In genomic region chr4:113052379-113052951, GRCh38 we compare ENCODE assay signal across 8 cellular contexts. TPM values are rescaled to one million over a fixed set of nuclear protein-coding genes. Genes with fewer than 3 reads are reported as not detected.
A peak's percentile ranks its signal among the peaks of the same experiment; 100 is the strongest.
DNase-seq lines count a peak whose midpoint lies in the region; FAIRE-seq and TF ChIP-seq lines count a peak whose summit lies in the region.

No MANE protein-coding gene starts in this region.

- no peak for TF ChIP-seq CTCF in glutamatergic neuron (IDR thresholded peaks at IDR 0.05; ENCODE audit: partially characterized antibody, unreplicated experiment)

- FAIRE-seq in GM18507 (lab: Jason Lieb, UNC) = peak; percentile 51
- FAIRE-seq in H54 (lab: Jason Lieb, UNC) = peak; percentile 94

- peaks cover 41% of the 10 kb centered on the region for H3K4me1 Mint-ChIP-seq in glutamatergic neuron (ENCODE audit: low read depth, unreplicated experiment)

- H3K27me3 Mint-ChIP-seq in glutamatergic neuron (ENCODE audit: unreplicated experiment) = peaks cover 5% of the 10 kb centered on the region

- H3K9me3 Mint-ChIP-seq in glutamatergic neuron (ENCODE audit: unreplicated experiment) = peaks cover 14% of the 10 kb centered on the region

- DNase-seq in GM18507 (ENCODE audit: extremely low spot score, insufficient read length, low read depth) (no peak), H54 (ENCODE audit: insufficient read length, low spot score) (peak; percentile 26), NCI-H187 (lab: John Stamatoyannopoulos, UW) (peak; percentile 2 to 37), glutamatergic neuron (no peak), NCI-H2107 treated with DMSO at 0.1 percent for 48 hours (lab: John Stamatoyannopoulos, UW; ENCODE audit: unreplicated experiment) (no peak), D341Med (ENCODE audit: low spot score) (no peak)
- DNase-seq in stimulated activated naive CD4-positive, alpha-beta T cell treated with Interleukin-2 at 50 U/mL for 16 hours (lab: John Stamatoyannopoulos, UW) = no peak
- no peak for DNase-seq in stimulated activated CD4-positive, alpha-beta T cell treated with anti-CD3 and anti-CD28 coated beads, Interleukin-1b, Interleukin-23, amount 100 ng/mL, for 48 hours

- TF ChIP-seq POLR2A in H54 (IDR thresholded peaks at IDR 0.05; ENCODE audit: low read depth, low read length) = no peak

- H3K36me3 Mint-ChIP-seq in glutamatergic neuron (ENCODE audit: unreplicated experiment) = no peaks in the 10 kb centered on the region

- no peak overlapping the region for H3K4me3 Mint-ChIP-seq in glutamatergic neuron (ENCODE audit: unreplicated experiment)

- H3K27ac Mint-ChIP-seq in glutamatergic neuron (ENCODE audit: unreplicated experiment) = peak overlapping the region; percentile 89

RNA-seq across cellular contexts. Expression of gene ANK2, which starts 3.0 kb away (rescaled TPM):
- total RNA-seq in glutamatergic neuron (ENCODE audit: unreplicated experiment) = 1,513 TPM

Comparison
In these comparisons a context has a peak if more than half of its experiments do, and no peak if none do; other contexts are left out.
1. DNase-seq: peak in H54 (single experiment) and NCI-H187 (2 of 2); none in GM18507 (single experiment), glutamatergic neuron (single experiment), NCI-H2107 treated with DMSO at 0.1 percent for 48 hours (single experiment), stimulated activated naive CD4-positive, alpha-beta T cell treated with Interleukin-2 at 50 U/mL for 16 hours (single experiment), stimulated activated CD4-positive, alpha-beta T cell treated with anti-CD3 and anti-CD28 coated beads, Interleukin-1b, Interleukin-23, amount 100 ng/mL, for 48 hours (single experiment) and D341Med (single experiment).